In genomic region chrX:48703228-48703627, GRCh38 we compare ENCODE assay signal across 24 cellular contexts. TPM values are rescaled to one million over a fixed set of nuclear protein-coding genes. Genes with fewer than 3 reads are reported as not detected.
"Had no signal": no experiment of that assay in that cellular context is flagged by ENCODE, and none has a peak within 500 bp of the region (broad histone marks: within the 10 kb centered on the region; RNA-seq: fewer than 3 reads in every experiment).

No MANE protein-coding gene starts in this region.

- H3K9me3 Mint-ChIP-seq: naive B cell; neural crest cell; stimulated activated naive CD8-positive, alpha-beta T cell treated with anti-CD3 and anti-CD28 coated beads, Interleukin-15, Interleukin-2, amounts not matched to agents 100 ng/mL and 50 ng/mL, for 24 hours; T-helper 1 cell treated with Interleukin-12 subunit alpha and Interleukin-12 subunit beta and Interleukin-4 antibody, amounts not matched to agents 30 μg/mL and 1 μg/mL, for 36 hours had no signal

- H3K4me1 ChIP-seq: esophagus muscularis mucosa, gastroesophageal sphincter, transverse colon, vagina had no signal

- H3K27ac ChIP-seq: brain microvascular endothelial cell, esophagus muscularis mucosa, gastroesophageal sphincter, transverse colon, vagina, WERI-Rb-1 had no signal

- H3K27ac Mint-ChIP-seq: activated naive CD8-positive, alpha-beta T cell; stimulated activated naive CD8-positive, alpha-beta T cell treated with anti-CD3 and anti-CD28 coated beads, Interleukin-15, Interleukin-2, amounts not matched to agents 100 ng/mL and 50 ng/mL, for 24 hours had no signal

- H3K4me3 ChIP-seq: esophagus muscularis mucosa, gastroesophageal sphincter, mucosa of descending colon, transverse colon, vagina had no signal

- ATAC-seq: gastroesophageal sphincter had no signal

- H3K9me3 ChIP-seq: esophagus muscularis mucosa, gastroesophageal sphincter, mucosa of descending colon, transverse colon, vagina had no signal

- H3K27me3 ChIP-seq: brain microvascular endothelial cell, esophagus muscularis mucosa, gastroesophageal sphincter, transverse colon, vagina had no signal

- H3K36me3 ChIP-seq: brain microvascular endothelial cell, transverse colon, vagina had no signal

- H3K36me3 Mint-ChIP-seq: activated naive CD8-positive, alpha-beta T cell had no signal

- DNase-seq: activated CD4-positive, alpha-beta T cell treated with anti-CD3 and anti-CD28 coated beads for 1 hour; activated CD4-positive, alpha-beta T cell treated with anti-CD3 and anti-CD28 coated beads, Interleukin-2, amount 50 U/mL, for 48 hours; activated gamma-delta T cell; brain microvascular endothelial cell; cerebellar nuclear complex; cortex of kidney; effector CD8-positive, alpha-beta T cell; mucosa of descending colon; naive B cell; retina; stimulated activated CD4-positive, alpha-beta T cell treated with anti-CD3 and anti-CD28 coated beads, Interleukin-12 subunit alpha, Interleukin-12 subunit beta, amount 100 ng/mL, for 4 hours; stimulated activated CD4-positive, alpha-beta T cell treated with anti-CD3 and anti-CD28 coated beads, Interleukin-2, amount 100 ng/mL, for 24 hours; transverse colon; WERI-Rb-1 had no signal

- H3K27me3 Mint-ChIP-seq: activated naive CD8-positive, alpha-beta T cell; naive B cell; stimulated activated naive CD8-positive, alpha-beta T cell treated with anti-CD3 and anti-CD28 coated beads, Interleukin-15, Interleukin-2, amounts not matched to agents 100 ng/mL and 50 ng/mL, for 24 hours had no signal

- H3K4me3 Mint-ChIP-seq: activated naive CD8-positive, alpha-beta T cell; neural crest cell; stimulated activated naive CD8-positive, alpha-beta T cell treated with anti-CD3 and anti-CD28 coated beads, Interleukin-15, Interleukin-2, amounts not matched to agents 100 ng/mL and 50 ng/mL, for 24 hours; T-helper 1 cell treated with Interleukin-12 subunit alpha and Interleukin-12 subunit beta and Interleukin-4 antibody, amounts not matched to agents 30 μg/mL and 1 μg/mL, for 36 hours had no signal

RNA-seq across cellular contexts. Expression of gene GLOD5, which starts 58.3 kb away (rescaled TPM):
- total RNA-seq: esophagus muscularis mucosa, gastroesophageal sphincter, lower leg skin, neural crest cell, omental fat pad, posterior vena cava, vagina had no signal
